8 cellular contexts compared by ENCODE assay signal in genomic region chr1:218330043-218330623, GRCh38. TPM values are rescaled to one million over a fixed set of nuclear protein-coding genes. Genes with fewer than 3 reads are reported as not detected.
DNase-seq lines count a peak whose midpoint lies in the region; ATAC-seq and TF ChIP-seq lines count a peak whose summit lies in the region.

No MANE protein-coding gene starts in this region.

- H3K27ac ChIP-seq in OCI-LY7 (ENCODE audit: low read depth, low read length, poor library complexity, severe bottlenecking) (no peak overlapping the region), ovary (no peak overlapping the region)

- H2AFZ ChIP-seq in OCI-LY7 (ENCODE audit: low read length) = no peak overlapping the region

- H3K4me3 ChIP-seq in AG04449 (ENCODE audit: low read depth, low read length) (no peak overlapping the region), OCI-LY7 (ENCODE audit: low read depth, low read length, poor library complexity, severe bottlenecking) (no peak overlapping the region), epithelial cell of esophagus (ENCODE audit: low read length) (no peak overlapping the region), ovary (no peak overlapping the region)

- TF ChIP-seq CTCF in AG04449 (IDR thresholded peaks at IDR 0.05; ENCODE audit: insufficient read depth, low read length, missing control alignments) = peak; percentile 22
- peak; percentile 86 for TF ChIP-seq CTCF in OCI-LY7 (conservative IDR thresholded peaks at IDR 0.05; ENCODE audit: low read length)
- TF ChIP-seq CTCF in epithelial cell of esophagus (IDR thresholded peaks at IDR 0.05; ENCODE audit: insufficient read depth, low read depth, low read length, missing control alignments) = peak; percentile 23
- peak; percentile 39 to 77 (median 56) for TF ChIP-seq CTCF in ovary (IDR thresholded peaks at IDR 0.05)

- no peak overlapping the region for H3K4me2 ChIP-seq in OCI-LY7 (ENCODE audit: low read length)

- H3K36me3 ChIP-seq in OCI-LY7 (ENCODE audit: insufficient read depth, low read length) (peaks cover 42% of the 10 kb centered on the region), ovary (no peaks in the 10 kb centered on the region)

- WGBS in ovary, 3 donors = 15 to 22% (median 16%) methylated on average over 4 of the region's 4 CpGs

- no peak for TF ChIP-seq EP300 in ovary (IDR thresholded peaks at IDR 0.05)

- no TSS peak for BruUV-seq in OCI-LY7 (replicated peaks; lab: Mats Ljungman, UMichigan)

- CTCF ChIA-PET in AG04449 (lab: Yijun Ruan, JAX) = interaction anchor here (0.6 to 3.1 kb wide), 38 partner anchors 9 to 1482 kb away, joined by 3 to 28 read pairs (median 4); partner anchors contain the start of gene TGFB2
- CTCF ChIA-PET in OCI-LY7 (lab: Charles Lee; ENCODE audit: unreplicated experiment) = no interaction called here

- H3K9me2 ChIP-seq in OCI-LY7 (ENCODE audit: insufficient read depth, low read length) = no peaks in the 10 kb centered on the region

- POLR2A ChIA-PET in AG04449 (lab: Yijun Ruan, JAX) = no interaction called here
- POLR2A ChIA-PET in OCI-LY7 (lab: Charles Lee) = interaction anchor here (0.8 to 1.4 kb wide), 3 partner anchors 30 to 1483 kb away, joined by 3 to 6 read pairs (median 4); no protein-coding TSS in a partner anchor

- H3K9me3 ChIP-seq in OCI-LY7 (ENCODE audit: low read length) (no peaks in the 10 kb centered on the region), ovary (no peaks in the 10 kb centered on the region)

- H3K4me1 ChIP-seq in OCI-LY7 (ENCODE audit: insufficient read depth, low read length, poor library complexity, severe bottlenecking) (no peaks in the 10 kb centered on the region), ovary (ENCODE audit: insufficient read depth) (no peaks in the 10 kb centered on the region)

- no peak for TF ChIP-seq POLR2A in ovary (IDR thresholded peaks at IDR 0.05)

- intact Hi-C loops in OCI-LY7 (cut with micrococcal nuclease; ENCODE audit: unreplicated experiment) (loop anchor here (2.0 kb wide), 1 partner anchor 189 kb away; no protein-coding TSS in a partner anchor), ovary (cut with DNase I) (no loop called here)

- no peaks in the 10 kb centered on the region for H3K27me3 ChIP-seq in ovary

- H4K20me1 ChIP-seq in OCI-LY7 (ENCODE audit: insufficient read depth, low read length) = no peaks in the 10 kb centered on the region

- DNase-seq in AG04449 (ENCODE audit: low read depth, low spot score) (no peak), OCI-LY7 (ENCODE audit: low spot score) (peak; percentile 45), epithelial cell of esophagus (ENCODE audit: low read depth) (peak; percentile 57), ovary (no peak), NK-92 (lab: John Stamatoyannopoulos, UW; ENCODE audit: unreplicated experiment) (no peak)

- ATAC-seq in GM18502 (IDR thresholded peaks at IDR 0.05; ENCODE audit: poor library complexity, unreplicated experiment) (peak; percentile 79), HG03460 (IDR thresholded peaks at IDR 0.05; ENCODE audit: unreplicated experiment) (peak; percentile 61), HG02763 (IDR thresholded peaks at IDR 0.05; ENCODE audit: unreplicated experiment) (no peak)

- no peaks in the 10 kb centered on the region for H3K79me2 ChIP-seq in OCI-LY7 (ENCODE audit: insufficient read depth, low read depth, low read length)

RNA-seq across cellular contexts. Expression of gene TGFB2, which starts 15.0 kb away (rescaled TPM):
- 0.03 TPM in 1 of 2 replicates, not detected in the other for total RNA-seq in OCI-LY7 (2014; rRNA removed; shearing (Covaris generic))
- total RNA-seq in OCI-LY7 (2022) (0.11 TPM in 1 of 2 replicates, not detected in the other), ovary (10 to 100 TPM in 3 of 7 donors, 1 to 10 TPM in 4; 5.1 to 29.4 (median 9.3) TPM)
- 10 to 100 TPM in 1 of 2 donors, 1 to 10 TPM in 1; 3.8 to 11.7 TPM for polyA plus RNA-seq in ovary

RNA-seq across cellular contexts. Expression of gene RRP15, which starts 45.0 kb away (rescaled TPM):
- 7.2 and 19.6 TPM in 2 replicates for total RNA-seq in OCI-LY7 (2014; rRNA removed; shearing (Covaris generic))
- total RNA-seq in OCI-LY7 (2022) = 18.4 and 21.9 TPM in 2 replicates
- 10 to 100 TPM in 5 of 7 donors, 1 to 10 TPM in 2; 5.3 to 27.9 (median 18.6) TPM for total RNA-seq in ovary
- polyA plus RNA-seq in ovary = 1 to 10 TPM; 2.3 to 7.6 TPM

Comparison
In these comparisons a context has a peak if more than half of its experiments do, and no peak if none do; other contexts are left out.
1. DNase-seq: peak in OCI-LY7 (single experiment) and epithelial cell of esophagus (single experiment); none in AG04449 (single experiment), ovary (0 of 5) and NK-92 (single experiment).
2. CTCF ChIP-seq: peak in every context shown above with its lines; median percentile 86 in OCI-LY7; 56 in ovary; 23 in epithelial cell of esophagus; 22 in AG04449.
3. RNA of gene TGFB2, which starts 15.0 kb away (total RNA-seq): 5.1 to 29.4 TPM in ovary; 0.03 to 0.11 TPM in OCI-LY7; every median in the first group is over 4 times any median in the second.